Comparison of ENCODE assay signal across 20 cellular contexts in the genomic region with DNA sequence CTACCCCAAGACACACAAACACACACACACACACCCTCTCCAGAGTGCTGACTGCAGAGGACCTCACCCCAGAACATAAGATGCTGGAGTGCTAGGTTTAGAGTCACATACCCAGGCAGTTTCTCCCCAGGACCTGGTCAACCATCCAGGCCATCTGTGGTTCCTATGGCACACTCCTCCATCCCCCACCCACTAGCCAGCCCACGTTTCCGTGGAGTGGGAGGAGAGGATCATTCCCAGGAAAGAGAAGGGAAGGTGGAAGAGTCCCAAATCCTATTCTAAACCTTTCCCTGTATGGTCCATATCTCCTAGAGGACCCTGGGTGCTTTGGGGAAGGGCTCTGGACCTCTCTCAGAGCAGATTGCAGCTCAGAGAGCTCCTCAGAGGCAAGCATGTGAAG. TPM values are rescaled to one million over a fixed set of nuclear protein-coding genes. Genes with fewer than 3 reads are reported as not detected.
"Had no signal": no experiment of that assay in that cellular context is flagged by ENCODE, and none has a peak within 500 bp of the region (broad histone marks: within the 10 kb centered on the region; RNA-seq: fewer than 3 reads in every experiment).

No MANE protein-coding gene starts in this region.

- H3K9me3 ChIP-seq: esophagus squamous epithelium, ovary, tibial nerve had no signal

- H3K36me3 ChIP-seq: ovary had no signal

- H3K9me3 Mint-ChIP-seq: activated CD8-positive, alpha-beta T cell treated with anti-CD3 and anti-CD28 coated beads for 36 hours; memory B cell; neural crest cell; WTC11 had no signal

- ATAC-seq: activated CD8-positive, alpha-beta T cell treated with anti-CD3 and anti-CD28 coated beads for 36 hours; left ventricle myocardium superior; sciatic nerve; WTC11 had no signal

- H3K4me3 ChIP-seq: esophagus squamous epithelium, ovary, tibial nerve had no signal

- DNase-seq: activated CD4-positive, alpha-beta T cell treated with anti-CD3 and anti-CD28 coated beads for 4 hours; activated CD8-positive, alpha-beta T cell treated with anti-CD3 and anti-CD28 coated beads for 36 hours; activated gamma-delta T cell; activated T-cell treated with anti-CD3 and anti-CD28 coated beads, Interleukin-2, amount 50 U/mL, for 48 hours; amygdala; esophagus squamous epithelium; hippocampal formation; left ventricle myocardium superior; ovary; stimulated activated CD4-positive, alpha-beta T cell treated with anti-CD3 and anti-CD28 coated beads, Interleukin-1b, Interleukin-23, amount 100 ng/mL, for 48 hours had no signal

- H3K36me3 Mint-ChIP-seq: activated naive CD8-positive, alpha-beta T cell; WTC11 had no signal

- H3K4me3 Mint-ChIP-seq: activated CD8-positive, alpha-beta T cell treated with anti-CD3 and anti-CD28 coated beads for 36 hours had no signal

- H3K27me3 ChIP-seq: ovary had no signal

- H3K27ac Mint-ChIP-seq: activated CD8-positive, alpha-beta T cell treated with anti-CD3 and anti-CD28 coated beads for 36 hours; activated naive CD8-positive, alpha-beta T cell; memory B cell; WTC11 had no signal

- H3K27ac ChIP-seq: esophagus squamous epithelium, ovary, tibial nerve had no signal

RNA-seq across cellular contexts. Expression of a gene that starts 1.1 kb away (rescaled TPM):
- total RNA-seq: activated CD8-positive, alpha-beta T cell treated with anti-CD3 and anti-CD28 coated beads for 36 hours; esophagus squamous epithelium; fibroblast of villous mesenchyme; glomerular endothelial cell; kidney epithelial cell; left ventricle myocardium superior; ovary; T-helper 2 cell treated with Interferon-gamma antibody and Interleukin-4, amounts not matched to agents 100 ng/mL and 5 ng/mL, for 36 hours had no signal

RNA-seq across cellular contexts. Expression of a gene that starts 12.5 kb away (rescaled TPM):
- total RNA-seq: fibroblast of villous mesenchyme; glomerular endothelial cell; left ventricle myocardium superior; T-helper 2 cell treated with Interferon-gamma antibody and Interleukin-4, amounts not matched to agents 100 ng/mL and 5 ng/mL, for 36 hours had no signal

RNA-seq across cellular contexts. Expression of a gene that starts 33.1 kb away (rescaled TPM):
- total RNA-seq: activated CD8-positive, alpha-beta T cell treated with anti-CD3 and anti-CD28 coated beads for 36 hours; fibroblast of villous mesenchyme; glomerular endothelial cell; T-helper 2 cell treated with Interferon-gamma antibody and Interleukin-4, amounts not matched to agents 100 ng/mL and 5 ng/mL, for 36 hours had no signal
